22 cellular contexts compared by ENCODE assay signal in the genomic region with DNA sequence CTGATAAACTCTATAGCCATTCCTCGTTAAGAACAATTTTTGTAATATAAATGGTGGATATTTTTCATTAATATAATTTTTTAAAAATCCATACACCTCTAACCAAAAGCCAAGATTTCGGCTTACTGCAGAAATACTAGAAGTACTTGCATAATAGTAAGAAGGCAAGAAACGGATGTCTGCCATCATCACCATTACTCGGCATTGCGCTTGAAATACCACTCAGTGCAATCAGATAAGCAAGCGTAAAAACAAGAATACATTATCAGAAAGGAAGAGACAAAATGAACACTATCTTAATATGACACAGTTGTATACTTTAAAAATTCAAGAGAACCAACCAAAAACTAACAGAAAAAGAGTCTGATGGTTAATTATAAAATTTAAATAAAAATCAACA. TPM values are rescaled to one million over a fixed set of nuclear protein-coding genes. Genes with fewer than 3 reads are reported as not detected.
DNase-seq lines count a peak whose midpoint lies in the region; ATAC-seq, FAIRE-seq and TF ChIP-seq lines count a peak whose summit lies in the region.
"Had no signal": no experiment of that assay in that cellular context is flagged by ENCODE, and none has a peak within 500 bp of the region (broad histone marks: within the 10 kb centered on the region; RNA-seq: fewer than 3 reads in every experiment).

No MANE protein-coding gene starts in this region.

- no peak for DNase-seq in activated CD4-positive, alpha-beta T cell treated with anti-CD3 and anti-CD28 coated beads for 36 hours
- DNase-seq in activated CD4-positive, alpha-beta T cell treated with anti-CD3 and anti-CD28 coated beads, Interleukin-2, amount 50 U/mL, for 48 hours = no peak
- no peak for DNase-seq in activated naive CD4-positive, alpha-beta T cell treated with anti-CD3 and anti-CD28 coated beads, Interleukin-2, amount 10 ng/mL, durations not matched to agents 7 days and 5 days
- DNase-seq in activated naive CD4-positive, alpha-beta T cell (lab: John Stamatoyannopoulos, UW) = no peak
- DNase-seq in K562 (ENCODE audit: extremely low read depth in 1 of 4, low spot score in 3 of 4) = no peak
- no peak for DNase-seq in type B pancreatic cell (ENCODE audit: extremely low spot score, unreplicated experiment)
- DNase-seq: AML-193; CD4-positive, alpha-beta T cell; GOT3; H7; HFFc6 had no signal

- intact Hi-C loops in activated CD4-positive, alpha-beta T cell treated with anti-CD3 and anti-CD28 coated beads for 36 hours (cut with DNase I, micrococcal nuclease) = no loop called here
- intact Hi-C loops in K562 (cut with micrococcal nuclease) = no loop called here

- peak; percentile 48; the same call in 1 of the 2 replicates for TF ChIP-seq EP300 in K562 (IDR thresholded peaks at IDR 0.05; ENCODE audit: low read length)

- peak overlapping the region; percentile 31 for H3K27ac Mint-ChIP-seq in activated CD4-positive, alpha-beta T cell treated with anti-CD3 and anti-CD28 coated beads for 36 hours
- peak overlapping the region; percentile 42 for H3K27ac Mint-ChIP-seq in activated naive CD4-positive, alpha-beta T cell treated with anti-CD3 and anti-CD28 coated beads, Interleukin-2, amount 10 ng/mL, durations not matched to agents 7 days and 5 days
- H3K27ac Mint-ChIP-seq in type B pancreatic cell = no peak overlapping the region
- H3K27ac Mint-ChIP-seq: CD4-positive, alpha-beta T cell had no signal

- H3K27me3 Mint-ChIP-seq in activated CD4-positive, alpha-beta T cell treated with anti-CD3 and anti-CD28 coated beads for 36 hours = no peaks in the 10 kb centered on the region
- H3K27me3 Mint-ChIP-seq in activated naive CD4-positive, alpha-beta T cell treated with anti-CD3 and anti-CD28 coated beads, Interleukin-2, amount 10 ng/mL, durations not matched to agents 7 days and 5 days = no peaks in the 10 kb centered on the region
- H3K27me3 Mint-ChIP-seq in type B pancreatic cell = no peaks in the 10 kb centered on the region
- H3K27me3 Mint-ChIP-seq: CD4-positive, alpha-beta T cell had no signal

- peaks cover 0 to 9% of the 10 kb centered on the region in 2 experiments; a peak in 3 of 5 replicates for H3K4me1 ChIP-seq in K562 (replicated peaks in 1 of 2; ENCODE audit: control insufficient read depth in 2 of 2, insufficient read depth in 2 of 2, low read length in 2 of 2)
- H3K4me1 ChIP-seq: A549, Caco-2 had no signal

- TF ChIP-seq RAD21 in K562 (CRISPR knock-in tag; conservative IDR thresholded peaks at IDR 0.05 in 1 of 2, IDR thresholded peaks at IDR 0.05 in 1 of 2) = no peak

- POLR2A ChIA-PET in activated CD4-positive, alpha-beta T cell treated with anti-CD3 and anti-CD28 coated beads for 36 hours (lab: Charles Lee) = interaction anchor here (0.9 to 1.1 kb wide), 2 partner anchors 15 to 16 kb away, joined by 4 read pairs; a partner anchor contains a TSS
- POLR2A ChIA-PET in K562 (lab: Yijun Ruan, JAX) = interaction anchor here (0.8 to 3.1 kb wide), 7 partner anchors 8 to 35 kb away, joined by 3 to 18 read pairs (median 6); a partner anchor contains a TSS

- no peaks in the 10 kb centered on the region for H4K20me1 ChIP-seq in K562 (replicated peaks; ENCODE audit: control insufficient read depth, insufficient read depth, low read length)

- no peak for TF ChIP-seq POLR2A in K562 (conservative IDR thresholded peaks at IDR 0.05)

- H3K36me3 ChIP-seq in K562 (ENCODE audit: control insufficient read depth, insufficient read depth, low read length) = peaks cover 95% of the 10 kb centered on the region

- ATAC-seq in activated CD4-positive, alpha-beta T cell treated with anti-CD3 and anti-CD28 coated beads for 36 hours = no peak
- ATAC-seq in K562 = peak; percentile 58
- ATAC-seq in HG02970 (IDR thresholded peaks at IDR 0.05; ENCODE audit: low FRiP score, unreplicated experiment) = no peak
- ATAC-seq: A549, HCT116 had no signal

- 42% methylated on average over 6 of the region's 6 CpGs for WGBS in K562 (ENCODE audit: insufficient coverage, low coverage, missing lambda C conversion rate)

- no peaks in the 10 kb centered on the region for H3K27me3 ChIP-seq in K562 (ENCODE audit: control insufficient read depth in 2 of 2, insufficient read depth in 2 of 2, low read length in 2 of 2)

- peaks cover 45% of the 10 kb centered on the region for H3K79me2 ChIP-seq in K562 (ENCODE audit: control insufficient read depth, insufficient read depth, low read length)

- H3K4me1 Mint-ChIP-seq in activated CD4-positive, alpha-beta T cell treated with anti-CD3 and anti-CD28 coated beads for 36 hours = peaks cover 4% of the 10 kb centered on the region
- no peaks in the 10 kb centered on the region for H3K4me1 Mint-ChIP-seq in activated naive CD4-positive, alpha-beta T cell treated with anti-CD3 and anti-CD28 coated beads, Interleukin-2, amount 10 ng/mL, durations not matched to agents 7 days and 5 days
- no peaks in the 10 kb centered on the region for H3K4me1 Mint-ChIP-seq in type B pancreatic cell (ENCODE audit: unreplicated experiment)

- FAIRE-seq in K562 (lab: Jason Lieb, UNC) = peak; percentile 61
- FAIRE-seq: A549, D721Med, G401.6, GM12892, GM18507, HTR-8/SVneo had no signal

- H3K9me1 ChIP-seq in K562 (ENCODE audit: control insufficient read depth, insufficient read depth, low read length) = no peaks in the 10 kb centered on the region

- H3K27ac ChIP-seq in K562 (ENCODE audit: extremely low read depth, low read depth, low read length) = no peak overlapping the region
- H3K27ac ChIP-seq: 22Rv1, A549, C4-2B had no signal

- no peak overlapping the region for H3K9ac ChIP-seq in K562 (ENCODE audit: insufficient read depth in 1 of 2, low read depth in 2 of 2, low read length in 2 of 2)

- H3K36me3 Mint-ChIP-seq in activated CD4-positive, alpha-beta T cell treated with anti-CD3 and anti-CD28 coated beads for 36 hours (ENCODE audit: low read depth) = peaks cover 56% of the 10 kb centered on the region
- peaks cover 45% of the 10 kb centered on the region for H3K36me3 Mint-ChIP-seq in activated naive CD4-positive, alpha-beta T cell treated with anti-CD3 and anti-CD28 coated beads, Interleukin-2, amount 10 ng/mL, durations not matched to agents 7 days and 5 days
- H3K36me3 Mint-ChIP-seq in type B pancreatic cell = peaks cover 39% of the 10 kb centered on the region

- BruUV-seq in K562 (replicated peaks; lab: Mats Ljungman, UMichigan) = no TSS peak

- in situ Hi-C loops in K562 (cut with MboI) = no loop called here

- no peaks in the 10 kb centered on the region for H3K9me3 Mint-ChIP-seq in activated CD4-positive, alpha-beta T cell treated with anti-CD3 and anti-CD28 coated beads for 36 hours (ENCODE audit: low read depth)
- peaks cover 4% of the 10 kb centered on the region for H3K9me3 Mint-ChIP-seq in activated naive CD4-positive, alpha-beta T cell treated with anti-CD3 and anti-CD28 coated beads, Interleukin-2, amount 10 ng/mL, durations not matched to agents 7 days and 5 days
- no peaks in the 10 kb centered on the region for H3K9me3 Mint-ChIP-seq in type B pancreatic cell
- H3K9me3 Mint-ChIP-seq: CD4-positive, alpha-beta T cell; HFFc6 had no signal

- no peak for TF ChIP-seq CTCF in K562 (IDR thresholded peaks at IDR 0.05 in 2 of 3, conservative IDR thresholded peaks at IDR 0.05 in 1 of 3; ENCODE audit: insufficient read depth in 2 of 3, low read depth in 1 of 3, low read length in 3 of 3)
- no peak for TF ChIP-seq CTCF in type B pancreatic cell (conservative IDR thresholded peaks at IDR 0.05)

- no peak overlapping the region for H3K4me3 ChIP-seq in K562
- H3K4me3 ChIP-seq: A549 had no signal

- H3K9me3 ChIP-seq in K562 (replicated peaks; ENCODE audit: control insufficient read depth, insufficient read depth, low read depth, low read length) = peaks cover 3% of the 10 kb centered on the region; the same call in 1 of the 2 replicates
- H3K9me3 ChIP-seq: Caco-2 had no signal

- H3K4me3 Mint-ChIP-seq in activated CD4-positive, alpha-beta T cell treated with anti-CD3 and anti-CD28 coated beads for 36 hours = no peak overlapping the region
- H3K4me3 Mint-ChIP-seq in activated naive CD4-positive, alpha-beta T cell treated with anti-CD3 and anti-CD28 coated beads, Interleukin-2, amount 10 ng/mL, durations not matched to agents 7 days and 5 days = no peak overlapping the region
- no peak overlapping the region for H3K4me3 Mint-ChIP-seq in type B pancreatic cell
- H3K4me3 Mint-ChIP-seq: CD4-positive, alpha-beta T cell; HFFc6 had no signal

- H3K4me2 ChIP-seq in K562 (ENCODE audit: insufficient read depth, low read length) = no peak overlapping the region
- H3K4me2 ChIP-seq: A549 had no signal

- H2AFZ ChIP-seq in K562 (ENCODE audit: low read depth, low read length) = no peak overlapping the region

- CTCF ChIA-PET in activated CD4-positive, alpha-beta T cell treated with anti-CD3 and anti-CD28 coated beads for 36 hours (lab: Charles Lee) = interaction anchor here (1.2 to 1.6 kb wide), 2 partner anchors 12 to 16 kb away, joined by 4 to 5 read pairs; a partner anchor contains a TSS
- CTCF ChIA-PET in activated naive CD4-positive, alpha-beta T cell treated with anti-CD3 and anti-CD28 coated beads, Interleukin-2, amount 10 ng/mL, durations not matched to agents 7 days and 5 days (lab: Charles Lee) = interaction anchor here (1.2 kb wide), 1 partner anchor 15 kb away, joined by 3 read pairs; a partner anchor contains a TSS
- CTCF ChIA-PET in K562 (lab: Yijun Ruan, JAX; ENCODE audit: low intra/inter-chr PET ratio) = no interaction called here

RNA-seq across cellular contexts. Expression of a gene that starts 15.2 kb away (rescaled TPM):
- total RNA-seq in activated CD4-positive, alpha-beta T cell treated with anti-CD3 and anti-CD28 coated beads for 36 hours = 100 to 1,000 TPM; 119 to 130 TPM
- total RNA-seq in K562 (2011; cell fraction: chromatin; rRNA removed; ENCODE audit: low replicate concordance) = 14.4 and 23.0 TPM in 2 replicates
- 18.7 and 26.0 TPM in 2 replicates for total RNA-seq in K562 (2011; cell fraction: nucleolus; rRNA removed)
- 32.8 and 60.1 TPM in 2 replicates for total RNA-seq in K562 (2011; cell fraction: nucleoplasm; rRNA removed)
- total RNA-seq in K562 (2014; rRNA removed) (219 and 255 TPM in 2 replicates), K562 (2014; rRNA removed; fragmentation: Illumina TruSeq; extraction: Trizol) (149 and 159 TPM in 2 replicates), K562 (2015; rRNA removed; fragmentation: Illumina TruSeq; extraction: Trizol) (205 and 206 TPM in 2 replicates), K562 (2021) (164 and 214 TPM in 2 replicates), type B pancreatic cell (ENCODE audit: low replicate concordance) (35.6 and 54.3 TPM in 2 replicates)
- polyA plus RNA-seq in K562 (2011; rRNA removed) (105 and 175 TPM in 2 replicates), K562 (2014; fragmentation: Illumina TruSeq; extraction: Trizol) (280 and 324 TPM in 2 replicates), K562 (2014; fragmentation: Nextera tagmentation; extraction: Ambion mirVana) (100 to 1,000 TPM; 328 to 385 TPM), K562 (2014; rRNA removed) (352 and 619 TPM in 2 replicates)
- polyA plus RNA-seq in K562 (2011; cell fraction: cytosol; rRNA removed) = 82.7 and 104 TPM in 2 replicates
- 23.7 and 24.3 TPM in 2 replicates for polyA plus RNA-seq in K562 (2011; cell fraction: nucleus; rRNA removed)
- polyA plus RNA-seq in K562 (2012) = 92.8 and 261 TPM in 2 replicates
- 19.9 and 35.3 TPM in 2 replicates for polyA minus RNA-seq in K562 (2011; rRNA and poly(A)+ RNA removed)
- 13.4 and 28.6 TPM in 2 replicates for polyA minus RNA-seq in K562 (2011; cell fraction: cytosol; rRNA and poly(A)+ RNA removed)
- polyA minus RNA-seq in K562 (2011; cell fraction: nucleus; rRNA and poly(A)+ RNA removed) = 10.4 and 12.7 TPM in 2 replicates

RNA-seq across cellular contexts. Expression of a gene that starts 15.7 kb away (rescaled TPM):
- total RNA-seq in activated CD4-positive, alpha-beta T cell treated with anti-CD3 and anti-CD28 coated beads for 36 hours = 100 to 1,000 TPM in 1 of 2 experiments, 10 to 100 TPM in 1; 96.6 to 149 TPM
- total RNA-seq in K562 (2011; cell fraction: chromatin; rRNA removed; ENCODE audit: low replicate concordance) = 29.1 and 59.2 TPM in 2 replicates
- total RNA-seq in K562 (2011; cell fraction: nucleolus; rRNA removed) = 17.2 and 18.4 TPM in 2 replicates
- total RNA-seq in K562 (2011; cell fraction: nucleoplasm; rRNA removed) = 56.6 and 101 TPM in 2 replicates
- 53.5 and 60.5 TPM in 2 replicates for total RNA-seq in K562 (2014; rRNA removed)
- 93.3 and 96.5 TPM in 2 replicates for total RNA-seq in K562 (2014; rRNA removed; fragmentation: Illumina TruSeq; extraction: Trizol)
- 84.6 and 97.7 TPM in 2 replicates for total RNA-seq in K562 (2015; rRNA removed; fragmentation: Illumina TruSeq; extraction: Trizol)
- total RNA-seq in K562 (2021) = 99.2 and 100 TPM in 2 replicates
- polyA plus RNA-seq in K562 (2011; rRNA removed) = 50.4 and 93.1 TPM in 2 replicates
- 17.5 and 28.8 TPM in 2 replicates for polyA plus RNA-seq in K562 (2011; cell fraction: cytosol; rRNA removed)
- 14.6 and 15.4 TPM in 2 replicates for polyA plus RNA-seq in K562 (2011; cell fraction: nucleus; rRNA removed)
- polyA plus RNA-seq in K562 (2012) = 39.7 and 47.2 TPM in 2 replicates
- polyA plus RNA-seq in K562 (2014; fragmentation: Illumina TruSeq; extraction: Trizol) = 52.6 and 60.2 TPM in 2 replicates
- polyA plus RNA-seq in K562 (2014; fragmentation: Nextera tagmentation; extraction: Ambion mirVana) = 10 to 100 TPM; 24.8 to 27.0 TPM
- 46.7 and 57.3 TPM in 2 replicates for polyA plus RNA-seq in K562 (2014; rRNA removed)
- polyA minus RNA-seq in K562 (2011; rRNA and poly(A)+ RNA removed) = 85.7 and 103 TPM in 2 replicates
- 15.6 and 30.0 TPM in 2 replicates for polyA minus RNA-seq in K562 (2011; cell fraction: cytosol; rRNA and poly(A)+ RNA removed)
- 10.2 and 12.0 TPM in 2 replicates for polyA minus RNA-seq in K562 (2011; cell fraction: nucleus; rRNA and poly(A)+ RNA removed)
- 95.4 and 108 TPM in 2 replicates for total RNA-seq in type B pancreatic cell (ENCODE audit: low replicate concordance)

RNA-seq across cellular contexts. Expression of a gene that starts 35.5 kb away (rescaled TPM):
- 100 to 1,000 TPM; 411 to 453 TPM for total RNA-seq in activated CD4-positive, alpha-beta T cell treated with anti-CD3 and anti-CD28 coated beads for 36 hours
- total RNA-seq in K562 (2011; cell fraction: chromatin; rRNA removed; ENCODE audit: low replicate concordance) = 103 and 165 TPM in 2 replicates
- 57.2 and 63.5 TPM in 2 replicates for total RNA-seq in K562 (2011; cell fraction: nucleolus; rRNA removed)
- total RNA-seq in K562 (2011; cell fraction: nucleoplasm; rRNA removed) = 91.3 and 130 TPM in 2 replicates
- total RNA-seq in K562 (2014; rRNA removed) (145 and 160 TPM in 2 replicates), K562 (2014; rRNA removed; fragmentation: Illumina TruSeq; extraction: Trizol) (234 and 297 TPM in 2 replicates), K562 (2015; rRNA removed; fragmentation: Illumina TruSeq; extraction: Trizol) (110 and 113 TPM in 2 replicates), K562 (2021) (238 and 255 TPM in 2 replicates), type B pancreatic cell (ENCODE audit: low replicate concordance) (73.5 and 85.9 TPM in 2 replicates)
- polyA plus RNA-seq in K562 (2011; rRNA removed) (219 and 308 TPM in 2 replicates), K562 (2014; fragmentation: Illumina TruSeq; extraction: Trizol) (175 and 209 TPM in 2 replicates), K562 (2014; fragmentation: Nextera tagmentation; extraction: Ambion mirVana) (100 to 1,000 TPM; 476 to 520 TPM), K562 (2014; rRNA removed) (218 and 221 TPM in 2 replicates)
- 104 and 118 TPM in 2 replicates for polyA plus RNA-seq in K562 (2011; cell fraction: cytosol; rRNA removed)
- 61.1 and 65.9 TPM in 2 replicates for polyA plus RNA-seq in K562 (2011; cell fraction: nucleus; rRNA removed)
- 129 and 393 TPM in 2 replicates for polyA plus RNA-seq in K562 (2012)
- 245 and 259 TPM in 2 replicates for polyA minus RNA-seq in K562 (2011; rRNA and poly(A)+ RNA removed)
- 78.1 and 90.0 TPM in 2 replicates for polyA minus RNA-seq in K562 (2011; cell fraction: cytosol; rRNA and poly(A)+ RNA removed)
- polyA minus RNA-seq in K562 (2011; cell fraction: nucleus; rRNA and poly(A)+ RNA removed) = 27.5 and 32.1 TPM in 2 replicates
